ENCODE assay signal across 1 cellular context in the genomic region with DNA sequence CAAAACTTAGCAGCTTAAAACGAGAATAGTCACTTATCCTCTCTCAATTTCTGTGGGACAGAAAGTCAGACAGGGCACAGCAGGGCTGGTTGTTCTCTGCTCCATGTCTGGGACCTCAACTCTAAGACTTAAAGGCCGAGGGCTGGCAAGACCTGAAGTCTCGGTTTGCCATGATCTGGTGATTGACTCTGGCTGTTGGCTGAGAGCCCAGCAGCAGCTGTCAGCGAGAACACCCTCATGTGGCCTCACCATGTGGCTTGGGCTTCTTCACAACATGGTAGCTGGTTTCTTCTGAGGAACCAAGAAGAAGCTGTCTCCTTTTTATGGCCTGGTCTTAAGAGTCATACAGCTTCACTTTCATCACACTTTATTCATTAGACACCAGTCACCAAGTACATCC.
TF ChIP-seq lines count a peak whose summit lies in the region.

No MANE protein-coding gene starts in this region.

TF ChIP-seq in K562, 482 proteins besides CTCF, POLR2A, EP300 and RAD21:
- TF ChIP-seq ZBTB12 (CRISPR knock-in tag; IDR thresholded peaks at IDR 0.05), result no peak
- TF ChIP-seq ZNF79 (CRISPR knock-in tag; IDR thresholded peaks at IDR 0.05; ENCODE audit: low read depth), result no peak
- TF ChIP-seq HOXB6 (CRISPR knock-in tag; IDR thresholded peaks at IDR 0.05; ENCODE audit: borderline replicate concordance), result no peak
- TF ChIP-seq ZNF644 (tag; IDR thresholded peaks at IDR 0.05; ENCODE audit: low read depth), result no peak
- TF ChIP-seq, protein P1, sequence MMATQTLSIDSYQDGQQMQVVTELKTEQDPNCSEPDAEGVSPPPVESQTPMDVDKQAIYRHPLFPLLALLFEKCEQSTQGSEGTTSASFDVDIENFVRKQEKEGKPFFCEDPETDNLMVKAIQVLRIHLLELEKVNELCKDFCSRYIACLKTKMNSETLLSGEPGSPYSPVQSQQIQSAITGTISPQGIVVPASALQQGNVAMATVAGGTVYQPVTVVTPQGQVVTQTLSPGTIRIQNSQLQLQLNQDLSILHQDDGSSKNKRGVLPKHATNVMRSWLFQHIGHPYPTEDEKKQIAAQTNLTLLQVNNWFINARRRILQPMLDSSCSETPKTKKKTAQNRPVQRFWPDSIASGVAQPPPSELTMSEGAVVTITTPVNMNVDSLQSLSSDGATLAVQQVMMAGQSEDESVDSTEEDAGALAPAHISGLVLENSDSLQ (IDR thresholded peaks at IDR 0.05), result peak; percentile 9; the same call in 1 of the 2 replicates
- peak; percentile 19; the same call in 1 of the 2 replicates for TF ChIP-seq NFIC (IDR thresholded peaks at IDR 0.05)
- TF ChIP-seq EWSR1 (IDR thresholded peaks at IDR 0.05; ENCODE audit: borderline replicate concordance, low read depth, partially characterized antibody), result no peak
- no peak for TF ChIP-seq TRIM28 (IDR thresholded peaks at IDR 0.05)
- TF ChIP-seq HCFC1 (IDR thresholded peaks at IDR 0.05; ENCODE audit: low read depth, low read length), result no peak
- TF ChIP-seq, protein P2, sequence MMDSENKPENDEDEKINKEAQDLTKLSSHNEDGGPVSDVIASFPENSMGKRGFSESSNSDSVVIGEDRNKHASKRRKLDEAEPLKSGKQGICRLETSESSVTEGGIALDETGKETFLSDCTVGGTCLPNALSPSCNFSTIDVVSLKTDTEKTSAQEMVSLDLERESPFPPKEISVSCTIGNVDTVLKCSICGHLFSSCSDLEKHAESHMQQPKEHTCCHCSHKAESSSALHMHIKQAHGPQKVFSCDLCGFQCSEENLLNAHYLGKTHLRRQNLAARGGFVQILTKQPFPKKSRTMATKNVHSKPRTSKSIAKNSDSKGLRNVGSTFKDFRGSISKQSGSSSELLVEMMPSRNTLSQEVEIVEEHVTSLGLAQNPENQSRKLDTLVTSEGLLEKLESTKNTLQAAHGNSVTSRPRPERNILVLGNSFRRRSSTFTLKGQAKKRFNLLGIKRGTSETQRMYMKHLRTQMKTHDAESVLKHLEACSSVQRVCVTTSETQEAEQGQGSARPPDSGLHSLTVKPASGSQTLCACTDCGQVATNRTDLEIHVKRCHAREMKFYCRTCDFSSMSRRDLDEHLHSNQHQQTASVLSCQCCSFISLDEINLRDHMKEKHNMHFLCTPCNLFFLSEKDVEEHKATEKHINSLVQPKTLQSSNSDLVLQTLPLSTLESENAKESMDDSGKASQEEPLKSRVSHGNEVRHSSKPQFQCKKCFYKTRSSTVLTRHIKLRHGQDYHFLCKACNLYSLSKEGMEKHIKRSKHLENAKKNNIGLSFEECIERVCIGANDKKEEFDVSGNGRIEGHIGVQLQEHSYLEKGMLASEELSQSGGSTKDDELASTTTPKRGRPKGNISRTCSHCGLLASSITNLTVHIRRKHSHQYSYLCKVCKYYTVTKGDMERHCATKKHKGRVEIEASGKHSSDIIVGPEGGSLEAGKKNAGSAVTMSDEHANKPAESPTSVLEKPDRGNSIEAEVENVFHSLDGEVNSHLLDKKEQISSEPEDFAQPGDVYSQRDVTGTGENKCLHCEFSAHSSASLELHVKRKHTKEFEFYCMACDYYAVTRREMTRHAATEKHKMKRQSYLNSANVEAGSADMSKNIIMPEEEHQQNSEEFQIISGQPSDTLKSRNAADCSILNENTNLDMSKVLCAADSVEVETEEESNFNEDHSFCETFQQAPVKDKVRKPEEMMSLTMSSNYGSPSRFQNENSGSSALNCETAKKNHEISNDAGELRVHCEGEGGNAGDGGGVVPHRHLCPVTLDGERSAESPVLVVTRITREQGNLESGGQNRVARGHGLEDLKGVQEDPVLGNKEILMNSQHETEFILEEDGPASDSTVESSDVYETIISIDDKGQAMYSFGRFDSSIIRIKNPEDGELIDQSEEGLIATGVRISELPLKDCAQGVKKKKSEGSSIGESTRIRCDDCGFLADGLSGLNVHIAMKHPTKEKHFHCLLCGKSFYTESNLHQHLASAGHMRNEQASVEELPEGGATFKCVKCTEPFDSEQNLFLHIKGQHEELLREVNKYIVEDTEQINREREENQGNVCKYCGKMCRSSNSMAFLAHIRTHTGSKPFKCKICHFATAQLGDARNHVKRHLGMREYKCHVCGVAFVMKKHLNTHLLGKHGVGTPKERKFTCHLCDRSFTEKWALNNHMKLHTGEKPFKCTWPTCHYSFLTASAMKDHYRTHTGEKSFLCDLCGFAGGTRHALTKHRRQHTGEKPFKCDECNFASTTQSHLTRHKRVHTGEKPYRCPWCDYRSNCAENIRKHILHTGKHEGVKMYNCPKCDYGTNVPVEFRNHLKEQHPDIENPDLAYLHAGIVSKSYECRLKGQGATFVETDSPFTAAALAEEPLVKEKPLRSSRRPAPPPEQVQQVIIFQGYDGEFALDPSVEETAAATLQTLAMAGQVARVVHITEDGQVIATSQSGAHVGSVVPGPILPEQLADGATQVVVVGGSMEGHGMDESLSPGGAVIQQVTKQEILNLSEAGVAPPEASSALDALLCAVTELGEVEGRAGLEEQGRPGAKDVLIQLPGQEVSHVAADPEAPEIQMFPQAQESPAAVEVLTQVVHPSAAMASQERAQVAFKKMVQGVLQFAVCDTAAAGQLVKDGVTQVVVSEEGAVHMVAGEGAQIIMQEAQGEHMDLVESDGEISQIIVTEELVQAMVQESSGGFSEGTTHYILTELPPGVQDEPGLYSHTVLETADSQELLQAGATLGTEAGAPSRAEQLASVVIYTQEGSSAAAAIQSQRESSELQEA (IDR thresholded peaks at IDR 0.05; ENCODE audit: low read depth), result no peak
